22 cellular contexts compared by ENCODE assay signal in the genomic region with DNA sequence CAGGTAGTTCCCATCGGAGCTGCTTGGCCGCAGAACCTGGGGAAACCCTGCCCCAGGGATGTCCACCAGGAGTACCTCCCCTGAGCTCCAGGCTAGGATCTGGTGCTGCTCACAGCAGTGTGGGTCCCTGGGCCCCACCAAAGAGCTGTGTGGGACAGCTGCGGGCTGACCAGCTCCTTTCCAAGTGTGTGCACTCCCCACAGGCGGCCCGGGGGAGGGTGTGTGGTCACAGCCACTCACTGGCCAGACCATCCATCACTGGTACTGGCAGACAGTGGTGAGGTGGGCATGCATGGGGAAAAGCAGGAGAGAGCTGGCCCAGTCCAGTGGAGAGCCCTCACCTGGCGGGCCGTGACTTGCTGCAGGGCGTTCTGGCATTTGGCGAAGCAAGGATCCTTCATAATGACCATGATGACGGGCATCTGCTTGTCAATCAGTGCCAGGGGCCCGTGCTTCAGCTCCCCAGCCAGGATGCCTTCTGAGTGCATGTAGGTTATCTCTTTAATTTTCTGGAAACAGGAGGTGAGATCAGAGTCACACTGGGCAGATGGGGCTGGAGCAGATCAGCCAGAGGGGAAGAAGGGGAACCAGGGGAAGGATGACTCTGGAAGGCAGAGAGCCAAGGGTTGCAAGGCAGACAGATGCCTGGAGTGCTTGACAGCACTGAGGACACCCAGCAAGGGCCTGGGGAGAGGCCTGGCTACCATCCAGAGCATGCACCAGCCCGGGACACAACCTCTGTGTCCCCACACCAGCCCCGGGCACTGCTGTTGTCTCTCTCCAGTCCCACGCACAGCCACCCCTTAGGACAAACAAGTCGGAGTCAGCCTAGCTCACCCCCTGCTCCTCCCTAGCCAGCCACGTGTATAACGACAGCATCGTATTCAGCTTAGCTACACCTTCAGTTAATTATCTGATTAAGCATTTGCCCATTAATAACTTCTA. TPM values are rescaled to one million over a fixed set of nuclear protein-coding genes. Genes with fewer than 3 reads are reported as not detected.
"Had no signal": no experiment of that assay in that cellular context is flagged by ENCODE, and none has a peak within 500 bp of the region (broad histone marks: within the 10 kb centered on the region; RNA-seq: fewer than 3 reads in every experiment).

No MANE protein-coding gene starts in this region.

- H3K36me3 Mint-ChIP-seq: memory B cell had no signal

- H3K9me3 ChIP-seq: sigmoid colon, thyroid gland had no signal

- H3K4me2 ChIP-seq: neural progenitor cell had no signal

- ATAC-seq: activated CD4-positive, alpha-beta T cell treated with anti-CD3 and anti-CD28 coated beads for 36 hours; activated naive CD8-positive, alpha-beta T cell treated with anti-CD3 and anti-CD28 coated beads, Interleukin-2, amount 50 U/mL, for 24 hours; activated T-cell treated with anti-CD3 and anti-CD28 coated beads, Interleukin-2, amount 50 U/mL, for 4 hours; T-helper 17 cell had no signal

- H3K27ac Mint-ChIP-seq: activated B cell treated with CpG ODN at 0.5 μM for 24 hours; activated CD4-positive, alpha-beta T cell treated with anti-CD3 and anti-CD28 coated beads for 36 hours; activated naive CD8-positive, alpha-beta T cell treated with anti-CD3 and anti-CD28 coated beads, Interleukin-2, amount 50 U/mL, for 24 hours; activated T-helper 2 cell treated with anti-CD3 and anti-CD28 coated beads, Interferon-gamma antibody, Interleukin-2, Interleukin-4, amounts not matched to agents 10 μg/mL and 5 μg/mL and 100 μg/mL, durations not matched to agents 14 hours and 24 hours and 36 hours; dendritic cell treated with granulocyte-macrophage colony-stimulating factor and Interleukin-4, amounts not matched to agents 40 ng/mL and 50 ng/mL, for 4 days; memory B cell; neural progenitor cell; T-helper 17 cell had no signal

- H3K4me1 Mint-ChIP-seq: activated B cell treated with CpG ODN at 0.5 μM for 24 hours; activated CD4-positive, alpha-beta T cell treated with anti-CD3 and anti-CD28 coated beads for 36 hours; activated naive CD8-positive, alpha-beta T cell treated with anti-CD3 and anti-CD28 coated beads, Interleukin-2, amount 50 U/mL, for 24 hours; memory B cell; neural progenitor cell; T-helper 17 cell had no signal

- H3K27me3 ChIP-seq: cardiac muscle cell, neural progenitor cell, sigmoid colon, thyroid gland had no signal

- FAIRE-seq: endometrium had no signal

- H3K4me3 Mint-ChIP-seq: activated B cell treated with CpG ODN at 0.5 μM for 24 hours; activated CD4-positive, alpha-beta T cell treated with anti-CD3 and anti-CD28 coated beads for 36 hours; activated naive CD8-positive, alpha-beta T cell treated with anti-CD3 and anti-CD28 coated beads, Interleukin-2, amount 50 U/mL, for 24 hours; activated T-cell treated with anti-CD3 and anti-CD28 coated beads, Interleukin-2, amount 50 U/mL, for 4 hours; dendritic cell treated with granulocyte-macrophage colony-stimulating factor and Interleukin-4, amounts not matched to agents 40 ng/mL and 50 ng/mL, for 4 days; memory B cell; neural progenitor cell; T-helper 17 cell had no signal

- H3K9ac ChIP-seq: neural progenitor cell had no signal

- H3K4me1 ChIP-seq: neural progenitor cell, sigmoid colon, thyroid gland had no signal

- H3K9me3 Mint-ChIP-seq: activated B cell treated with CpG ODN at 0.5 μM for 24 hours; activated naive CD8-positive, alpha-beta T cell treated with anti-CD3 and anti-CD28 coated beads, Interleukin-2, amount 50 U/mL, for 24 hours; activated T-cell treated with anti-CD3 and anti-CD28 coated beads, Interleukin-2, amount 50 U/mL, for 4 hours; activated T-helper 2 cell treated with anti-CD3 and anti-CD28 coated beads, Interferon-gamma antibody, Interleukin-2, Interleukin-4, amounts not matched to agents 10 μg/mL and 5 μg/mL and 100 μg/mL, durations not matched to agents 14 hours and 24 hours and 36 hours; dendritic cell treated with granulocyte-macrophage colony-stimulating factor and Interleukin-4, amounts not matched to agents 40 ng/mL and 50 ng/mL, for 4 days; memory B cell; neural progenitor cell had no signal

- H3K27ac ChIP-seq: cardiac muscle cell, neural progenitor cell, sigmoid colon, thyroid gland had no signal

- H3K36me3 ChIP-seq: neural progenitor cell, thyroid gland had no signal

- DNase-seq: activated B cell treated with CpG ODN at 0.5 μM for 24 hours; activated CD4-positive, alpha-beta T cell treated with anti-CD3 and anti-CD28 coated beads for 36 hours; activated CD4-positive, alpha-beta T cell treated with anti-CD3 and anti-CD28 coated beads, Interleukin-2, amount 50 U/mL, for 48 hours; activated CD8-positive, alpha-beta memory T cell treated with anti-CD3 and anti-CD28 coated beads, Interleukin-2, amount 50 U/mL, for 48 hours; activated naive CD4-positive, alpha-beta T cell; activated naive CD8-positive, alpha-beta T cell treated with anti-CD3 and anti-CD28 coated beads, Interleukin-2, amount 50 U/mL, for 24 hours; activated T-cell treated with anti-CD3 and anti-CD28 coated beads, Interleukin-2, amount 50 U/mL, for 4 hours; effector CD4-positive, alpha-beta T cell; foreskin fibroblast; sigmoid colon; stimulated activated CD4-positive, alpha-beta T cell treated with anti-CD3 and anti-CD28 coated beads, Interleukin-2, amount 100 ng/mL, for 48 hours; stimulated activated CD8-positive, alpha-beta memory T cell treated with anti-CD3 and anti-CD28 coated beads, Interleukin-4, amount 100 ng/mL, for 48 hours; stimulated activated naive CD4-positive, alpha-beta T cell treated with Interleukin-2 at 50 U/mL for 16 hours; SW 1271; T-helper 17 cell; thyroid gland had no signal

- H3K4me3 ChIP-seq: cardiac muscle cell, neural progenitor cell, sigmoid colon, thyroid gland had no signal

- H2AFZ ChIP-seq: neural progenitor cell had no signal

RNA-seq across cellular contexts. Expression of gene GFPT2, which starts 48.4 kb away (rescaled TPM):
- total RNA-seq: activated T-helper 2 cell treated with anti-CD3 and anti-CD28 coated beads, Interferon-gamma antibody, Interleukin-2, Interleukin-4, amounts not matched to agents 10 μg/mL and 5 μg/mL and 100 μg/mL, durations not matched to agents 14 hours and 24 hours and 36 hours had no signal
